7 cellular contexts compared by ENCODE assay signal in genomic region chr2:127107622-127107999, GRCh38. TPM values are rescaled to one million over a fixed set of nuclear protein-coding genes. Genes with fewer than 3 reads are reported as not detected.
A peak's percentile ranks its signal among the peaks of the same experiment; 100 is the strongest.
DNase-seq lines count a peak whose midpoint lies in the region; ATAC-seq lines count a peak whose summit lies in the region.

No MANE protein-coding gene starts in this region.

- peaks cover 10% of the 10 kb centered on the region for H3K4me1 ChIP-seq in neuron (ENCODE audit: insufficient read depth, low read length)

- H3K4me3 ChIP-seq in neuron (ENCODE audit: low read length): peak overlapping the region; percentile 80

- H3K36me3 ChIP-seq in neuron (ENCODE audit: insufficient read depth, low read length): no peaks in the 10 kb centered on the region

- H3K27me3 ChIP-seq in neuron (ENCODE audit: insufficient read depth, low read length): no peaks in the 10 kb centered on the region

- ATAC-seq in GM18907 (IDR thresholded peaks at IDR 0.05; ENCODE audit: unreplicated experiment) (peak; percentile 32), HG02943 (IDR thresholded peaks at IDR 0.05; ENCODE audit: low read depth, unreplicated experiment) (peak; percentile 38), esophagus mucosa (peak; percentile 27)

- DNase-seq in SHP77 treated with DMSO at 0.1 percent for 48 hours (lab: John Stamatoyannopoulos, UW): peak; percentile 27
- no peak for DNase-seq in HCEC 1CT
- DNase-seq in activated CD4-positive, alpha-beta T cell treated with anti-CD3 and anti-CD28 coated beads, Interleukin-2, amount 50 U/mL, for 4 hours: no peak

- no peaks in the 10 kb centered on the region for H3K9me3 ChIP-seq in neuron (ENCODE audit: low read length)

- H2AFZ ChIP-seq in neuron (ENCODE audit: low read depth, low read length): peak overlapping the region; percentile 94

RNA-seq across cellular contexts. Expression of gene BIN1, which starts 0.7 kb away (rescaled TPM):
- total RNA-seq in esophagus mucosa: 4.5 TPM
